Comparison of ENCODE assay signal across 23 cellular contexts in genomic region chr15:80587007-80587406, GRCh38.
"Had no signal": no experiment of that assay in that cellular context is flagged by ENCODE, and none has a peak within 500 bp of the region (broad histone marks: within the 10 kb centered on the region; RNA-seq: fewer than 3 reads in every experiment).

No MANE protein-coding gene starts in this region.

- H3K27me3 ChIP-seq: body of pancreas, cardiac muscle cell, esophagus muscularis mucosa, heart left ventricle, neural progenitor cell, spleen, testis, uterus had no signal

- H3K4me3 Mint-ChIP-seq: activated CD8-positive, alpha-beta T cell treated with anti-CD3 and anti-CD28 coated beads, Interleukin-2, amount 10 ng/mL, durations not matched to agents 7 days and 5 days; activated naive CD4-positive, alpha-beta T cell treated with anti-CD3 and anti-CD28 coated beads, Interleukin-2, amount 50 U/mL, for 24 hours; activated T-helper 1 cell treated with anti-CD3 and anti-CD28 coated beads, Interleukin-12 subunit alpha, Interleukin-12 subunit beta, Interleukin-2, Interleukin-4 antibody, amounts not matched to agents 30 ng/mL and 10 ng/mL and 1 ng/mL, durations not matched to agents 14 hours and 24 hours and 36 hours; dendritic cell treated with granulocyte-macrophage colony-stimulating factor and Interleukin-4, amounts not matched to agents 40 ng/mL and 50 ng/mL, for 4 days; mesothelial cell of epicardium; naive thymus-derived CD8-positive, alpha-beta T cell; neural progenitor cell; T-helper 2 cell treated with Interferon-gamma antibody and Interleukin-4, amounts not matched to agents 5 μg/mL and 100 μg/mL, for 36 hours had no signal

- H3K9ac ChIP-seq: neural progenitor cell had no signal

- H3K27ac Mint-ChIP-seq: activated CD8-positive, alpha-beta T cell treated with anti-CD3 and anti-CD28 coated beads, Interleukin-2, amount 10 ng/mL, durations not matched to agents 7 days and 5 days; activated naive CD4-positive, alpha-beta T cell treated with anti-CD3 and anti-CD28 coated beads, Interleukin-2, amount 50 U/mL, for 24 hours; activated T-helper 1 cell treated with anti-CD3 and anti-CD28 coated beads, Interleukin-12 subunit alpha, Interleukin-12 subunit beta, Interleukin-2, Interleukin-4 antibody, amounts not matched to agents 30 ng/mL and 10 ng/mL and 1 ng/mL, durations not matched to agents 14 hours and 24 hours and 36 hours; dendritic cell treated with granulocyte-macrophage colony-stimulating factor and Interleukin-4, amounts not matched to agents 40 ng/mL and 50 ng/mL, for 4 days; mesothelial cell of epicardium; naive thymus-derived CD8-positive, alpha-beta T cell; neural progenitor cell; T-helper 2 cell treated with Interferon-gamma antibody and Interleukin-4, amounts not matched to agents 5 μg/mL and 100 μg/mL, for 36 hours had no signal

- H3K4me2 ChIP-seq: neural progenitor cell had no signal

- H3K27ac ChIP-seq: body of pancreas, cardiac muscle cell, esophagus muscularis mucosa, heart left ventricle, left ventricle myocardium inferior, neural progenitor cell, spleen, testis, uterus, WERI-Rb-1 had no signal

- H3K36me3 ChIP-seq: cardiac muscle cell, heart left ventricle, left ventricle myocardium inferior, neural progenitor cell, uterus had no signal

- H3K36me3 Mint-ChIP-seq: activated naive CD4-positive, alpha-beta T cell treated with anti-CD3 and anti-CD28 coated beads, Interleukin-2, amount 50 U/mL, for 24 hours; naive thymus-derived CD8-positive, alpha-beta T cell had no signal

- H3K9me3 ChIP-seq: body of pancreas, esophagus muscularis mucosa, heart left ventricle, left ventricle myocardium inferior, spleen, testis, uterus had no signal

- H3K27me3 Mint-ChIP-seq: activated naive CD4-positive, alpha-beta T cell treated with anti-CD3 and anti-CD28 coated beads, Interleukin-2, amount 50 U/mL, for 24 hours had no signal

- H3K4me1 ChIP-seq: esophagus muscularis mucosa, heart left ventricle, left ventricle myocardium inferior, neural progenitor cell, spleen, testis, uterus had no signal

- DNase-seq: activated CD4-positive, alpha-beta T cell treated with anti-CD3 and anti-CD28 coated beads for 1 hour; activated CD4-positive, alpha-beta T cell treated with anti-CD3 and anti-CD28 coated beads, Interleukin-2, amount 50 U/mL, for 1 hour; activated CD8-positive, alpha-beta T cell treated with anti-CD3 and anti-CD28 coated beads, Interleukin-2, amount 10 ng/mL, durations not matched to agents 7 days and 5 days; activated gamma-delta T cell; body of pancreas; effector CD8-positive, alpha-beta T cell; heart left ventricle; left ventricle myocardium inferior; naive thymus-derived CD8-positive, alpha-beta T cell; spleen; stimulated activated CD4-positive, alpha-beta T cell treated with anti-CD3 and anti-CD28 coated beads, Interleukin-4, amount 100 ng/mL, for 1 hour; stimulated activated naive CD4-positive, alpha-beta T cell; testis; uterus; WERI-Rb-1 had no signal

- H2AFZ ChIP-seq: neural progenitor cell had no signal

- H3K4me1 Mint-ChIP-seq: activated naive CD4-positive, alpha-beta T cell treated with anti-CD3 and anti-CD28 coated beads, Interleukin-2, amount 50 U/mL, for 24 hours; mesothelial cell of epicardium; naive thymus-derived CD8-positive, alpha-beta T cell had no signal

- H3K4me3 ChIP-seq: body of pancreas, cardiac muscle cell, esophagus muscularis mucosa, heart left ventricle, left ventricle myocardium inferior, neural progenitor cell, spleen, testis, uterus had no signal

- H3K9me3 Mint-ChIP-seq: activated naive CD4-positive, alpha-beta T cell treated with anti-CD3 and anti-CD28 coated beads, Interleukin-2, amount 50 U/mL, for 24 hours; activated T-helper 1 cell treated with anti-CD3 and anti-CD28 coated beads, Interleukin-12 subunit alpha, Interleukin-12 subunit beta, Interleukin-2, Interleukin-4 antibody, amounts not matched to agents 30 ng/mL and 10 ng/mL and 1 ng/mL, durations not matched to agents 14 hours and 24 hours and 36 hours; dendritic cell treated with granulocyte-macrophage colony-stimulating factor and Interleukin-4, amounts not matched to agents 40 ng/mL and 50 ng/mL, for 4 days; mesothelial cell of epicardium; naive thymus-derived CD8-positive, alpha-beta T cell; neural progenitor cell; T-helper 2 cell treated with Interferon-gamma antibody and Interleukin-4, amounts not matched to agents 5 μg/mL and 100 μg/mL, for 36 hours had no signal
